ENCODE assay signal across 27 cellular contexts in genomic region chr2:44786045-44786817, GRCh38.
"Had no signal": no experiment of that assay in that cellular context is flagged by ENCODE, and none has a peak within 500 bp of the region (broad histone marks: within the 10 kb centered on the region; RNA-seq: fewer than 3 reads in every experiment).

No MANE protein-coding gene starts in this region.

- H3K27ac Mint-ChIP-seq: endodermal cell; progenitor cell of endocrine pancreas; stimulated activated memory B cell treated with anti-CD40 and anti-IgM and Interleukin-4, amounts not matched to agents 10 μg/mL and 1 μg/mL and 100 μg/mL, for 72 hours; stimulated activated naive CD8-positive, alpha-beta T cell treated with anti-CD3 and anti-CD28 coated beads, Interleukin-15, Interleukin-2, amounts not matched to agents 100 ng/mL and 50 ng/mL, for 24 hours had no signal

- H3K9me3 Mint-ChIP-seq: stimulated activated naive CD8-positive, alpha-beta T cell treated with anti-CD3 and anti-CD28 coated beads, Interleukin-15, Interleukin-2, amounts not matched to agents 100 ng/mL and 50 ng/mL, for 24 hours had no signal

- H3K9ac ChIP-seq: parathyroid adenoma had no signal

- H3K9me3 ChIP-seq: left lung, neutrophil, right atrium auricular region, thoracic aorta had no signal

- ATAC-seq: foreskin keratinocyte; gastroesophageal sphincter; heart left ventricle; left lung; lower lobe of right lung; naive thymus-derived CD8-positive, alpha-beta T cell; stimulated activated memory B cell treated with anti-CD40 and anti-IgM and Interleukin-4, amounts not matched to agents 10 μg/mL and 1 μg/mL and 100 μg/mL, for 72 hours had no signal

- FAIRE-seq: colon had no signal

- H3K36me3 ChIP-seq: esophagus muscularis mucosa, gastroesophageal sphincter, heart left ventricle, left lung, lower lobe of right lung, neutrophil, right atrium auricular region, sigmoid colon, thoracic aorta, tibial nerve, upper lobe of left lung, uterus had no signal

- H3K4me3 Mint-ChIP-seq: endodermal cell; neural crest cell; stimulated activated memory B cell treated with anti-CD40 and anti-IgM and Interleukin-4, amounts not matched to agents 10 μg/mL and 1 μg/mL and 100 μg/mL, for 72 hours; stimulated activated naive CD8-positive, alpha-beta T cell treated with anti-CD3 and anti-CD28 coated beads, Interleukin-15, Interleukin-2, amounts not matched to agents 100 ng/mL and 50 ng/mL, for 24 hours had no signal

- H3K4me1 ChIP-seq: esophagus muscularis mucosa, foreskin keratinocyte, gastroesophageal sphincter, heart left ventricle, left lung, lower lobe of right lung, right atrium auricular region, sigmoid colon, tibial nerve, upper lobe of left lung, uterus had no signal

- H3K27ac ChIP-seq: epithelial cell of prostate, esophagus muscularis mucosa, foreskin keratinocyte, gastroesophageal sphincter, heart left ventricle, hepatocyte, left lung, lower lobe of right lung, neutrophil, parathyroid adenoma, right atrium auricular region, sigmoid colon, thoracic aorta, tibial nerve, upper lobe of left lung, uterus had no signal

- H3K4me3 ChIP-seq: esophagus muscularis mucosa, gastroesophageal sphincter, heart left ventricle, hepatocyte, left lung, lower lobe of right lung, right atrium auricular region, sigmoid colon, thoracic aorta, tibial nerve, upper lobe of left lung, uterus had no signal

- DNase-seq: central memory CD4-positive, alpha-beta T cell; effector CD8-positive, alpha-beta T cell; endodermal cell; foreskin keratinocyte; heart left ventricle; left lung; lower lobe of right lung; naive thymus-derived CD8-positive, alpha-beta T cell; sigmoid colon; stimulated activated CD4-positive, alpha-beta T cell treated with anti-CD3 and anti-CD28 coated beads, Interleukin-2, amount 100 ng/mL, for 24 hours; stimulated activated CD4-positive, alpha-beta T cell treated with anti-CD3 and anti-CD28 coated beads, Interleukin-4, amount 100 ng/mL, for 24 hours; uterus had no signal

- H3K27me3 ChIP-seq: right atrium auricular region, sigmoid colon, upper lobe of left lung, uterus had no signal

- H3K4me1 Mint-ChIP-seq: stimulated activated memory B cell treated with anti-CD40 and anti-IgM and Interleukin-4, amounts not matched to agents 10 μg/mL and 1 μg/mL and 100 μg/mL, for 72 hours had no signal
